In the genomic region with DNA sequence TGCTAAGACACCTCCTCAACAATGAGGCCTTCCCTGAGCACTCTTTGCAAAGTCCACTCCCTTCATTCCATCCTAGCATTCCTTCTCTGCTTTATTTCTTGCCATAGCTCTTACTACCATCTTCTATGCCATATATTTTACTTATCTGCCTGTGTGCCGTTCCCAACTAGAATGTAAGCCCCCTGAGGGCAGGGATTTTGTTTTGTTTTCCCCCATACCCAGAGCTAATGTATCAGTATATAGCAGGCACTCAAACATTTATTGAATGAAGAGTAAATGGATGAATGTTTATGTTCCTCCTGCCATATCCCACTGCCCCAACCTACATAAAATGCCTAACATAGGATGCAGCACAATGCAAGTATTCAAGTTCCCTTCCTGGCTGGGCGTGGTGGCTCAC, we compare ENCODE assay signal across 1 cellular context.
TF ChIP-seq lines count a peak whose summit lies in the region.

No MANE protein-coding gene starts in this region.

TF ChIP-seq in SK-N-SH, 30 proteins besides CTCF, POLR2A, EP300 and RAD21 (continued from another document):
- TF ChIP-seq, protein P1, sequence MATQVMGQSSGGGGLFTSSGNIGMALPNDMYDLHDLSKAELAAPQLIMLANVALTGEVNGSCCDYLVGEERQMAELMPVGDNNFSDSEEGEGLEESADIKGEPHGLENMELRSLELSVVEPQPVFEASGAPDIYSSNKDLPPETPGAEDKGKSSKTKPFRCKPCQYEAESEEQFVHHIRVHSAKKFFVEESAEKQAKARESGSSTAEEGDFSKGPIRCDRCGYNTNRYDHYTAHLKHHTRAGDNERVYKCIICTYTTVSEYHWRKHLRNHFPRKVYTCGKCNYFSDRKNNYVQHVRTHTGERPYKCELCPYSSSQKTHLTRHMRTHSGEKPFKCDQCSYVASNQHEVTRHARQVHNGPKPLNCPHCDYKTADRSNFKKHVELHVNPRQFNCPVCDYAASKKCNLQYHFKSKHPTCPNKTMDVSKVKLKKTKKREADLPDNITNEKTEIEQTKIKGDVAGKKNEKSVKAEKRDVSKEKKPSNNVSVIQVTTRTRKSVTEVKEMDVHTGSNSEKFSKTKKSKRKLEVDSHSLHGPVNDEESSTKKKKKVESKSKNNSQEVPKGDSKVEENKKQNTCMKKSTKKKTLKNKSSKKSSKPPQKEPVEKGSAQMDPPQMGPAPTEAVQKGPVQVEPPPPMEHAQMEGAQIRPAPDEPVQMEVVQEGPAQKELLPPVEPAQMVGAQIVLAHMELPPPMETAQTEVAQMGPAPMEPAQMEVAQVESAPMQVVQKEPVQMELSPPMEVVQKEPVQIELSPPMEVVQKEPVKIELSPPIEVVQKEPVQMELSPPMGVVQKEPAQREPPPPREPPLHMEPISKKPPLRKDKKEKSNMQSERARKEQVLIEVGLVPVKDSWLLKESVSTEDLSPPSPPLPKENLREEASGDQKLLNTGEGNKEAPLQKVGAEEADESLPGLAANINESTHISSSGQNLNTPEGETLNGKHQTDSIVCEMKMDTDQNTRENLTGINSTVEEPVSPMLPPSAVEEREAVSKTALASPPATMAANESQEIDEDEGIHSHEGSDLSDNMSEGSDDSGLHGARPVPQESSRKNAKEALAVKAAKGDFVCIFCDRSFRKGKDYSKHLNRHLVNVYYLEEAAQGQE (IDR thresholded peaks at IDR 0.05; ENCODE audit: low read depth, low read length), result no peak
- TF ChIP-seq FOXJ3 (CRISPR knock-in tag; IDR thresholded peaks at IDR 0.05) (no peak), TCF12 (IDR thresholded peaks at IDR 0.05) (no peak), EZH2phosphoT487 (IDR thresholded peaks at IDR 0.05; ENCODE audit: borderline replicate concordance, low read depth) (no peak), MXI1 (IDR thresholded peaks at IDR 0.05; ENCODE audit: low read depth, low read length) (no peak), SMC3 (IDR thresholded peaks at IDR 0.05; ENCODE audit: low read depth, low read length) (no peak), SIN3A (IDR thresholded peaks at IDR 0.05; ENCODE audit: borderline replicate concordance, low read depth, low read length) (no peak), POLR2AphosphoS5 (IDR thresholded peaks at IDR 0.05; ENCODE audit: low read depth, low read length) (no peak), NFIC (IDR thresholded peaks at IDR 0.05; ENCODE audit: borderline replicate concordance) (no peak), JUND (IDR thresholded peaks at IDR 0.05) (no peak), GABPA (IDR thresholded peaks at IDR 0.05; ENCODE audit: low read depth) (no peak), RFX5 (IDR thresholded peaks at IDR 0.05; ENCODE audit: low read length) (no peak), CHD2 (IDR thresholded peaks at IDR 0.05; ENCODE audit: low read length, partially characterized antibody) (no peak)
- TF ChIP-seq, protein P2, sequence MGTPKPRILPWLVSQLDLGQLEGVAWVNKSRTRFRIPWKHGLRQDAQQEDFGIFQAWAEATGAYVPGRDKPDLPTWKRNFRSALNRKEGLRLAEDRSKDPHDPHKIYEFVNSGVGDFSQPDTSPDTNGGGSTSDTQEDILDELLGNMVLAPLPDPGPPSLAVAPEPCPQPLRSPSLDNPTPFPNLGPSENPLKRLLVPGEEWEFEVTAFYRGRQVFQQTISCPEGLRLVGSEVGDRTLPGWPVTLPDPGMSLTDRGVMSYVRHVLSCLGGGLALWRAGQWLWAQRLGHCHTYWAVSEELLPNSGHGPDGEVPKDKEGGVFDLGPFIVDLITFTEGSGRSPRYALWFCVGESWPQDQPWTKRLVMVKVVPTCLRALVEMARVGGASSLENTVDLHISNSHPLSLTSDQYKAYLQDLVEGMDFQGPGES (IDR thresholded peaks at IDR 0.05; ENCODE audit: low read depth, low read length), result no peak
- TF ChIP-seq, protein P3, sequence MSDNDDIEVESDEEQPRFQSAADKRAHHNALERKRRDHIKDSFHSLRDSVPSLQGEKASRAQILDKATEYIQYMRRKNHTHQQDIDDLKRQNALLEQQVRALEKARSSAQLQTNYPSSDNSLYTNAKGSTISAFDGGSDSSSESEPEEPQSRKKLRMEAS (IDR thresholded peaks at IDR 0.05; ENCODE audit: low read depth), result no peak
- TF ChIP-seq, protein P4, sequence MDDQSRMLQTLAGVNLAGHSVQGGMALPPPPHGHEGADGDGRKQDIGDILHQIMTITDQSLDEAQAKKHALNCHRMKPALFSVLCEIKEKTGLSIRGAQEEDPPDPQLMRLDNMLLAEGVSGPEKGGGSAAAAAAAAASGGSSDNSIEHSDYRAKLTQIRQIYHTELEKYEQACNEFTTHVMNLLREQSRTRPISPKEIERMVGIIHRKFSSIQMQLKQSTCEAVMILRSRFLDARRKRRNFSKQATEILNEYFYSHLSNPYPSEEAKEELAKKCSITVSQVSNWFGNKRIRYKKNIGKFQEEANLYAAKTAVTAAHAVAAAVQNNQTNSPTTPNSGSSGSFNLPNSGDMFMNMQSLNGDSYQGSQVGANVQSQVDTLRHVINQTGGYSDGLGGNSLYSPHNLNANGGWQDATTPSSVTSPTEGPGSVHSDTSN (IDR thresholded peaks at IDR 0.05), result no peak
TF ChIP-seq in SK-N-SH: peak in this region for 0.
